In genomic region chr1:79005945-79006344, GRCh38 we compare ENCODE assay signal across 12 cellular contexts. TPM values are rescaled to one million over a fixed set of nuclear protein-coding genes. Genes with fewer than 3 reads are reported as not detected.
A peak's percentile ranks its signal among the peaks of the same experiment; 100 is the strongest.
DNase-seq lines count a peak whose midpoint lies in the region; ATAC-seq and TF ChIP-seq lines count a peak whose summit lies in the region.
"Had no signal": no experiment of that assay in that cellular context is flagged by ENCODE, and none has a peak within 500 bp of the region (broad histone marks: within the 10 kb centered on the region; RNA-seq: fewer than 3 reads in every experiment).

No MANE protein-coding gene starts in this region.

- H3K27me3 ChIP-seq in iPS-18a (ENCODE audit: control insufficient read depth, insufficient read depth, low read length) = peaks cover 15% of the 10 kb centered on the region

- intact Hi-C loops in activated naive CD4-positive, alpha-beta T cell treated with anti-CD3 and anti-CD28 coated beads for 36 hours (cut with micrococcal nuclease) = no loop called here

- H3K36me3 Mint-ChIP-seq in activated naive CD4-positive, alpha-beta T cell treated with anti-CD3 and anti-CD28 coated beads for 36 hours (ENCODE audit: low read depth) = no peaks in the 10 kb centered on the region
- H3K36me3 Mint-ChIP-seq in activated CD8-positive, alpha-beta memory T cell treated with anti-CD3 and anti-CD28 coated beads, Interleukin-2, amount 10 ng/mL, durations not matched to agents 7 days and 5 days = no peaks in the 10 kb centered on the region

- CTCF ChIA-PET in activated naive CD4-positive, alpha-beta T cell treated with anti-CD3 and anti-CD28 coated beads for 36 hours (lab: Charles Lee) = no interaction called here
- CTCF ChIA-PET in activated CD8-positive, alpha-beta memory T cell treated with anti-CD3 and anti-CD28 coated beads, Interleukin-2, amount 10 ng/mL, durations not matched to agents 7 days and 5 days (lab: Charles Lee) = interaction anchor here (0.7 kb wide), 1 partner anchor 23 kb away, joined by 3 read pairs; no protein-coding TSS in a partner anchor

- no peak for TF ChIP-seq CTCF in astrocyte of the spinal cord (IDR thresholded peaks at IDR 0.05; ENCODE audit: low read depth, low read length)

- no peaks in the 10 kb centered on the region for H3K9me3 ChIP-seq in iPS-18a (ENCODE audit: control insufficient read depth, low read depth, low read length)

- in situ Hi-C loops in astrocyte of the spinal cord (cut with HindIII; ENCODE audit: low sequenced_read_pairs) = no loop called here

- H3K4me1 ChIP-seq in iPS-18a (ENCODE audit: control insufficient read depth, low read depth, low read length) = peaks cover 8% of the 10 kb centered on the region

- ATAC-seq in activated CD8-positive, alpha-beta memory T cell treated with anti-CD3 and anti-CD28 coated beads, Interleukin-2, amount 10 ng/mL, durations not matched to agents 7 days and 5 days = no peak

- H3K36me3 ChIP-seq in iPS-18a (ENCODE audit: control insufficient read depth, low read depth, low read length) = no peaks in the 10 kb centered on the region

- peaks cover 11% of the 10 kb centered on the region for H3K27me3 Mint-ChIP-seq in activated naive CD4-positive, alpha-beta T cell treated with anti-CD3 and anti-CD28 coated beads for 36 hours (ENCODE audit: low read depth)
- no peaks in the 10 kb centered on the region for H3K27me3 Mint-ChIP-seq in activated CD8-positive, alpha-beta memory T cell treated with anti-CD3 and anti-CD28 coated beads, Interleukin-2, amount 10 ng/mL, durations not matched to agents 7 days and 5 days

- DNase-seq in EH (ENCODE audit: low read depth) = peak; percentile 1
- peak; percentile 47 for DNase-seq in astrocyte of the spinal cord (ENCODE audit: low read depth, low spot score)
- DNase-seq in renal cortical epithelial cell (ENCODE audit: low read depth) = peak; percentile 37
- DNase-seq in OCI-M2 (lab: John Stamatoyannopoulos, UW; ENCODE audit: unreplicated experiment) = no peak
- DNase-seq in activated naive CD4-positive, alpha-beta T cell treated with anti-CD3 and anti-CD28 coated beads for 36 hours = no peak
- no peak for DNase-seq in activated CD8-positive, alpha-beta memory T cell treated with anti-CD3 and anti-CD28 coated beads, Interleukin-2, amount 10 ng/mL, durations not matched to agents 7 days and 5 days
- no peak for DNase-seq in stimulated activated CD4-positive, alpha-beta T cell treated with anti-CD3 and anti-CD28 coated beads, Interleukin-2, amount 100 ng/mL, for 24 hours
- DNase-seq: CD4-positive, alpha-beta T cell; cerebellar nuclear complex; NCI-H748 treated with DMSO at 0.1 percent for 48 hours had no signal

- H3K4me3 Mint-ChIP-seq in activated naive CD4-positive, alpha-beta T cell treated with anti-CD3 and anti-CD28 coated beads for 36 hours = no peak overlapping the region
- H3K4me3 Mint-ChIP-seq in activated CD8-positive, alpha-beta memory T cell treated with anti-CD3 and anti-CD28 coated beads, Interleukin-2, amount 10 ng/mL, durations not matched to agents 7 days and 5 days = no peak overlapping the region
- H3K4me3 Mint-ChIP-seq: CD4-positive, alpha-beta T cell; T-helper 1 cell treated with Interleukin-12 subunit alpha and Interleukin-12 subunit beta and Interleukin-4 antibody, amounts not matched to agents 30 μg/mL and 1 μg/mL, for 36 hours had no signal

- no peak overlapping the region for H3K27ac ChIP-seq in iPS-18a (ENCODE audit: low read length)

- no peaks in the 10 kb centered on the region for H3K9me3 Mint-ChIP-seq in activated naive CD4-positive, alpha-beta T cell treated with anti-CD3 and anti-CD28 coated beads for 36 hours
- H3K9me3 Mint-ChIP-seq in activated CD8-positive, alpha-beta memory T cell treated with anti-CD3 and anti-CD28 coated beads, Interleukin-2, amount 10 ng/mL, durations not matched to agents 7 days and 5 days (ENCODE audit: low read depth) = peaks cover 3% of the 10 kb centered on the region

- H3K27ac Mint-ChIP-seq in activated naive CD4-positive, alpha-beta T cell treated with anti-CD3 and anti-CD28 coated beads for 36 hours = no peak overlapping the region
- H3K27ac Mint-ChIP-seq in activated CD8-positive, alpha-beta memory T cell treated with anti-CD3 and anti-CD28 coated beads, Interleukin-2, amount 10 ng/mL, durations not matched to agents 7 days and 5 days = no peak overlapping the region
- H3K27ac Mint-ChIP-seq: CD4-positive, alpha-beta T cell; T-helper 1 cell treated with Interleukin-12 subunit alpha and Interleukin-12 subunit beta and Interleukin-4 antibody, amounts not matched to agents 30 μg/mL and 1 μg/mL, for 36 hours had no signal

- H3K4me3 ChIP-seq in astrocyte of the spinal cord (ENCODE audit: low read depth, low read length) (peak overlapping the region; percentile 62), iPS-18a (ENCODE audit: low read length) (peak overlapping the region; percentile 71)

- no peaks in the 10 kb centered on the region for H3K4me1 Mint-ChIP-seq in activated naive CD4-positive, alpha-beta T cell treated with anti-CD3 and anti-CD28 coated beads for 36 hours (ENCODE audit: low read depth)
- H3K4me1 Mint-ChIP-seq in activated CD8-positive, alpha-beta memory T cell treated with anti-CD3 and anti-CD28 coated beads, Interleukin-2, amount 10 ng/mL, durations not matched to agents 7 days and 5 days = no peaks in the 10 kb centered on the region

- peak overlapping the region; percentile 56 for H3K9ac ChIP-seq in iPS-18a (ENCODE audit: low read length)

RNA-seq across cellular contexts. Expression of gene ADGRL4, which starts 0.6 kb away (rescaled TPM):
- total RNA-seq in renal cortical epithelial cell = 10.9 and 30.7 TPM in 2 replicates
- not detected for total RNA-seq in activated naive CD4-positive, alpha-beta T cell treated with anti-CD3 and anti-CD28 coated beads for 36 hours
- total RNA-seq in activated CD8-positive, alpha-beta memory T cell treated with anti-CD3 and anti-CD28 coated beads, Interleukin-2, amount 10 ng/mL, durations not matched to agents 7 days and 5 days = not detected
- total RNA-seq: CD4-positive, alpha-beta T cell had no signal

Comparison
In these comparisons a context has a peak if more than half of its experiments do, and no peak if none do; other contexts are left out.
1. DNase-seq: peak in EH (single experiment), astrocyte of the spinal cord (single experiment) and renal cortical epithelial cell (single experiment); none in OCI-M2 (single experiment), activated naive CD4-positive, alpha-beta T cell treated with anti-CD3 and anti-CD28 coated beads for 36 hours (single experiment), activated CD8-positive, alpha-beta memory T cell treated with anti-CD3 and anti-CD28 coated beads, Interleukin-2, amount 10 ng/mL, durations not matched to agents 7 days and 5 days (single experiment) and stimulated activated CD4-positive, alpha-beta T cell treated with anti-CD3 and anti-CD28 coated beads, Interleukin-2, amount 100 ng/mL, for 24 hours (0 of 2).
2. RNA of gene ADGRL4, which starts 0.6 kb away (total RNA-seq): 10.9 to 30.7 TPM in renal cortical epithelial cell; not detected in activated naive CD4-positive, alpha-beta T cell treated with anti-CD3 and anti-CD28 coated beads for 36 hours and not detected in activated CD8-positive, alpha-beta memory T cell treated with anti-CD3 and anti-CD28 coated beads, Interleukin-2, amount 10 ng/mL, durations not matched to agents 7 days and 5 days; every median in the first group is over 10 times any median in the second.